In the genomic region with DNA sequence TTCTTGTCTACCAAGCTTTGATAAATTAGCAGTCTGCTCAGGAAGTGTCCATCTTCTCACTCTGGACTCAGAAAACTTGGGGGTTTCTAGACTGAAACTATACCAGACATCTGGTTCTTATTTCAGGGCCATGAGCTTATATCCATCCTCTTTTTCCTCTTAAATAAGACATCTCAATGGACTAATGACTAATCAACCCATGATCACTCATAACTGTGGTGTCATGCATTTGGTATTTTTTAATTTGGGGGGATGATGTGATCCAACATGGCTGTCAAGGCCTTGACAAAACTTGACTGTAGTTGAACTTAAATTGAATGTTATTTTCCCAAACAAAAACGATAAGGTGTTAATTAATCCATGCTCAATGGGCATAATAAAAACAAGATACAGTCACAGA, we compare ENCODE assay signal across 15 cellular contexts.
"Had no signal": no experiment of that assay in that cellular context is flagged by ENCODE, and none has a peak within 500 bp of the region (broad histone marks: within the 10 kb centered on the region; RNA-seq: fewer than 3 reads in every experiment).

No MANE protein-coding gene starts in this region.

- H3K4me3 ChIP-seq: ascending aorta, cardiac muscle cell, colonic mucosa, suprapubic skin, upper lobe of left lung had no signal

- H3K27ac ChIP-seq: ascending aorta, cardiac muscle cell, colonic mucosa, suprapubic skin, upper lobe of left lung had no signal

- ATAC-seq: activated CD8-positive, alpha-beta memory T cell treated with anti-CD3 and anti-CD28 coated beads, Interleukin-2, amount 10 ng/mL, durations not matched to agents 7 days and 5 days; activated T-cell treated with anti-CD3 and anti-CD28 coated beads, Interleukin-2, amount 50 U/mL, for 4 hours had no signal

- H3K36me3 ChIP-seq: ascending aorta, cardiac muscle cell, colonic mucosa, suprapubic skin, upper lobe of left lung had no signal

- DNase-seq: activated CD4-positive, alpha-beta T cell treated with anti-CD3 and anti-CD28 coated beads, Interleukin-2, amount 50 U/mL, for 4 hours; activated CD4-positive, CD25-positive, alpha-beta regulatory T cell treated with anti-CD3 and anti-CD28 coated beads, Interleukin-2, amount 50 U/mL, for 72 hours; activated CD8-positive, alpha-beta memory T cell treated with anti-CD3 and anti-CD28 coated beads, Interleukin-2, amount 10 ng/mL, durations not matched to agents 7 days and 5 days; activated naive CD8-positive, alpha-beta T cell treated with anti-CD3 and anti-CD28 coated beads, Interleukin-2, amount 10 ng/mL, durations not matched to agents 7 days and 5 days; activated T-cell treated with anti-CD3 and anti-CD28 coated beads, Interleukin-2, amount 50 U/mL, for 4 hours; colonic mucosa; effector CD4-positive, alpha-beta T cell; immature natural killer cell; nephron progenitor cell; stimulated activated CD4-positive, alpha-beta T cell treated with anti-CD3 and anti-CD28 coated beads, Interleukin-2, amount 100 ng/mL, for 48 hours; stimulated activated naive CD4-positive, alpha-beta T cell treated with Interleukin-2 at 50 U/mL for 16 hours; upper lobe of left lung had no signal

- H3K9me3 ChIP-seq: ascending aorta, colonic mucosa, suprapubic skin, upper lobe of left lung had no signal

- H3K27me3 ChIP-seq: ascending aorta, cardiac muscle cell, colonic mucosa, suprapubic skin, upper lobe of left lung had no signal

- H3K4me1 ChIP-seq: ascending aorta, colonic mucosa, suprapubic skin, upper lobe of left lung had no signal
